In genomic region chr6:108914235-108915022, GRCh38 we compare ENCODE assay signal across 8 cellular contexts.
DNase-seq lines count a peak whose midpoint lies in the region; ATAC-seq and TF ChIP-seq lines count a peak whose summit lies in the region.

No MANE protein-coding gene starts in this region.

- H2AFZ ChIP-seq in KMS-11 (ENCODE audit: low read depth): 0 out of 2 replicates have a peak overlapping the region, but pooled peaks have one; percentile 12

- DNase-seq in D341Med (ENCODE audit: low spot score): peak; percentile 55
- peak; percentile 41 for DNase-seq in activated T-cell treated with anti-CD3 and anti-CD28 coated beads, Interleukin-2, amount 50 U/mL, for 24 hours
- peak in 1 of 3 donors; percentile 48 for DNase-seq in right cardiac atrium
- peak; percentile 36 to 51 for DNase-seq in stimulated activated naive CD8-positive, alpha-beta T cell treated with anti-CD3 and anti-CD28 coated beads, Interleukin-15, amount 100 ng/mL, for 72 hours
- DNase-seq in NCI-H1105 treated with DMSO at 0.1 percent for 48 hours (lab: John Stamatoyannopoulos, UW): no peak
- DNase-seq in NCI-H1092 (lab: John Stamatoyannopoulos, UW): no peak
- no peak for DNase-seq in NCI-H2107 (lab: John Stamatoyannopoulos, UW)

- no peaks in the 10 kb centered on the region for H3K36me3 Mint-ChIP-seq in activated T-cell treated with anti-CD3 and anti-CD28 coated beads, Interleukin-2, amount 50 U/mL, for 24 hours (ENCODE audit: low read depth)

- peak; percentile 78 for TF ChIP-seq CTCF in KMS-11 (conservative IDR thresholded peaks at IDR 0.05; ENCODE audit: low read depth, low read length)

- H3K4me3 Mint-ChIP-seq in activated T-cell treated with anti-CD3 and anti-CD28 coated beads, Interleukin-2, amount 50 U/mL, for 24 hours: no peak overlapping the region
- H3K4me3 Mint-ChIP-seq in stimulated activated naive CD8-positive, alpha-beta T cell treated with anti-CD3 and anti-CD28 coated beads, Interleukin-15, amount 100 ng/mL, for 72 hours: no peak overlapping the region

- WGBS in right cardiac atrium: 49% methylated on average over 4 of the region's 4 CpGs

- no peaks in the 10 kb centered on the region for H4K20me1 ChIP-seq in KMS-11 (ENCODE audit: insufficient read depth)

- ATAC-seq in right cardiac atrium: peak; percentile 46 to 75
- peak; percentile 53 for ATAC-seq in stimulated activated naive CD8-positive, alpha-beta T cell treated with anti-CD3 and anti-CD28 coated beads, Interleukin-15, amount 100 ng/mL, for 72 hours

- no peaks in the 10 kb centered on the region for H3K9me3 Mint-ChIP-seq in activated T-cell treated with anti-CD3 and anti-CD28 coated beads, Interleukin-2, amount 50 U/mL, for 24 hours
- no peaks in the 10 kb centered on the region for H3K9me3 Mint-ChIP-seq in stimulated activated naive CD8-positive, alpha-beta T cell treated with anti-CD3 and anti-CD28 coated beads, Interleukin-15, amount 100 ng/mL, for 72 hours

- H3K27ac ChIP-seq in KMS-11 (no peak overlapping the region), right cardiac atrium (ENCODE audit: low read length) (no peak overlapping the region)

- H3K4me2 ChIP-seq in KMS-11: no peak overlapping the region; the same call in 1 of the 2 replicates

- peaks cover 12% of the 10 kb centered on the region for H3K4me1 ChIP-seq in KMS-11 (ENCODE audit: low read depth, poor library complexity, severe bottlenecking)
- H3K4me1 ChIP-seq in right cardiac atrium (ENCODE audit: control insufficient read depth, insufficient read depth, low read length): no peaks in the 10 kb centered on the region

- H3K79me2 ChIP-seq in KMS-11 (ENCODE audit: insufficient read depth, low read depth): no peaks in the 10 kb centered on the region

- no peak overlapping the region for H3K9ac ChIP-seq in KMS-11

- no peaks in the 10 kb centered on the region for H3K27me3 Mint-ChIP-seq in activated T-cell treated with anti-CD3 and anti-CD28 coated beads, Interleukin-2, amount 50 U/mL, for 24 hours
- H3K27me3 Mint-ChIP-seq in stimulated activated naive CD8-positive, alpha-beta T cell treated with anti-CD3 and anti-CD28 coated beads, Interleukin-15, amount 100 ng/mL, for 72 hours: peaks cover 11% of the 10 kb centered on the region

- no peaks in the 10 kb centered on the region for H3K36me3 ChIP-seq in KMS-11 (ENCODE audit: insufficient read depth)

- H3K4me1 Mint-ChIP-seq in activated T-cell treated with anti-CD3 and anti-CD28 coated beads, Interleukin-2, amount 50 U/mL, for 24 hours (ENCODE audit: low read depth): no peaks in the 10 kb centered on the region
- peaks cover 4% of the 10 kb centered on the region for H3K4me1 Mint-ChIP-seq in stimulated activated naive CD8-positive, alpha-beta T cell treated with anti-CD3 and anti-CD28 coated beads, Interleukin-15, amount 100 ng/mL, for 72 hours

- H3K27ac Mint-ChIP-seq in activated T-cell treated with anti-CD3 and anti-CD28 coated beads, Interleukin-2, amount 50 U/mL, for 24 hours: no peak overlapping the region
- no peak overlapping the region for H3K27ac Mint-ChIP-seq in stimulated activated naive CD8-positive, alpha-beta T cell treated with anti-CD3 and anti-CD28 coated beads, Interleukin-15, amount 100 ng/mL, for 72 hours

- intact Hi-C loops in right cardiac atrium (cut with DNase I): loop anchor here in 1 of 4 donors (10.0 kb wide), 1 partner anchor 100 kb away; no protein-coding TSS in a partner anchor

- H3K27me3 ChIP-seq in KMS-11 (ENCODE audit: insufficient read depth, low read depth) (no peaks in the 10 kb centered on the region), right cardiac atrium (ENCODE audit: control insufficient read depth, insufficient read depth) (no peaks in the 10 kb centered on the region)

- H3K4me3 ChIP-seq in KMS-11 (IDR thresholded peaks at IDR 0.05; ENCODE audit: insufficient read depth, low read depth, low read length) (no peak overlapping the region), right cardiac atrium (ENCODE audit: low read length) (no peak overlapping the region)

- no peaks in the 10 kb centered on the region for H3K9me3 ChIP-seq in right cardiac atrium (ENCODE audit: control insufficient read depth, low read length)

Comparison
In these comparisons a context has a peak if more than half of its experiments do, and no peak if none do; other contexts are left out.
1. DNase-seq: peak in D341Med (single experiment), activated T-cell treated with anti-CD3 and anti-CD28 coated beads, Interleukin-2, amount 50 U/mL, for 24 hours (single experiment) and stimulated activated naive CD8-positive, alpha-beta T cell treated with anti-CD3 and anti-CD28 coated beads, Interleukin-15, amount 100 ng/mL, for 72 hours (2 of 2); none in NCI-H1105 treated with DMSO at 0.1 percent for 48 hours (single experiment), NCI-H1092 (single experiment) and NCI-H2107 (single experiment).